Comparison of ENCODE assay signal across 3 cellular contexts in genomic region chr12:109944975-109945374, GRCh38.
TF ChIP-seq lines count a peak whose summit lies in the region.

No MANE protein-coding gene starts in this region.

TF ChIP-seq in SK-N-SH, 30 proteins besides CTCF, POLR2A, EP300 and RAD21 (continued from another document):
- TF ChIP-seq MXI1 (IDR thresholded peaks at IDR 0.05; ENCODE audit: low read depth, low read length), result peak; percentile 31; the same call in 1 of the 2 replicates

TF ChIP-seq in SK-N-SH treated with all-trans-retinoic acid at 6 μM for 48 hours, 23 proteins besides CTCF, POLR2A, EP300 and RAD21:
- TF ChIP-seq, protein P1, sequence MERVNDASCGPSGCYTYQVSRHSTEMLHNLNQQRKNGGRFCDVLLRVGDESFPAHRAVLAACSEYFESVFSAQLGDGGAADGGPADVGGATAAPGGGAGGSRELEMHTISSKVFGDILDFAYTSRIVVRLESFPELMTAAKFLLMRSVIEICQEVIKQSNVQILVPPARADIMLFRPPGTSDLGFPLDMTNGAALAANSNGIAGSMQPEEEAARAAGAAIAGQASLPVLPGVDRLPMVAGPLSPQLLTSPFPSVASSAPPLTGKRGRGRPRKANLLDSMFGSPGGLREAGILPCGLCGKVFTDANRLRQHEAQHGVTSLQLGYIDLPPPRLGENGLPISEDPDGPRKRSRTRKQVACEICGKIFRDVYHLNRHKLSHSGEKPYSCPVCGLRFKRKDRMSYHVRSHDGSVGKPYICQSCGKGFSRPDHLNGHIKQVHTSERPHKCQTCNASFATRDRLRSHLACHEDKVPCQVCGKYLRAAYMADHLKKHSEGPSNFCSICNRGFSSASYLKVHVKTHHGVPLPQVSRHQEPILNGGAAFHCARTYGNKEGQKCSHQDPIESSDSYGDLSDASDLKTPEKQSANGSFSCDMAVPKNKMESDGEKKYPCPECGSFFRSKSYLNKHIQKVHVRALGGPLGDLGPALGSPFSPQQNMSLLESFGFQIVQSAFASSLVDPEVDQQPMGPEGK (CRISPR knock-in tag; IDR thresholded peaks at IDR 0.05; ENCODE audit: borderline replicate concordance), result no peak
- TF ChIP-seq TCF4 (CRISPR knock-in tag; IDR thresholded peaks at IDR 0.05; ENCODE audit: borderline replicate concordance) (no peak), TSHZ2 (CRISPR knock-in tag; IDR thresholded peaks at IDR 0.05) (no peak), ZNF70 (CRISPR knock-in tag; IDR thresholded peaks at IDR 0.05) (no peak), CSDC2 (CRISPR knock-in tag; IDR thresholded peaks at IDR 0.05) (no peak), PPARA (CRISPR knock-in tag; IDR thresholded peaks at IDR 0.05; ENCODE audit: borderline replicate concordance) (no peak), ISL1 (CRISPR knock-in tag; IDR thresholded peaks at IDR 0.05) (no peak), POU6F1 (CRISPR knock-in tag; IDR thresholded peaks at IDR 0.05; ENCODE audit: borderline replicate concordance, low read depth) (no peak), ZFP30 (CRISPR knock-in tag; IDR thresholded peaks at IDR 0.05) (no peak), CSRNP3 (CRISPR knock-in tag; IDR thresholded peaks at IDR 0.05) (no peak)

TF ChIP-seq in liver, 16 proteins besides CTCF, POLR2A, EP300 and RAD21 (continued from another document):
- TF ChIP-seq, protein P2, sequence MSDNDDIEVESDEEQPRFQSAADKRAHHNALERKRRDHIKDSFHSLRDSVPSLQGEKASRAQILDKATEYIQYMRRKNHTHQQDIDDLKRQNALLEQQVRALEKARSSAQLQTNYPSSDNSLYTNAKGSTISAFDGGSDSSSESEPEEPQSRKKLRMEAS (IDR thresholded peaks at IDR 0.05), result peak; percentile 47
- no peak for TF ChIP-seq ZBTB33 (IDR thresholded peaks at IDR 0.05)
- peak in 1 of 2 donors; percentile 22 for TF ChIP-seq GABPA (IDR thresholded peaks at IDR 0.05 in 1 of 2, conservative IDR thresholded peaks at IDR 0.05 in 1 of 2)
- no peak for TF ChIP-seq TAF1 (conservative IDR thresholded peaks at IDR 0.05)
- TF ChIP-seq FOXA2 (IDR thresholded peaks at IDR 0.05), result no peak
- TF ChIP-seq YY1 (IDR thresholded peaks at IDR 0.05), result peak; percentile 25
- TF ChIP-seq ATF3 (IDR thresholded peaks at IDR 0.05), result no peak
- peak; percentile 7 to 33 for TF ChIP-seq RXRA (IDR thresholded peaks at IDR 0.05)
- TF ChIP-seq SP1 (IDR thresholded peaks at IDR 0.05), result peak; percentile 55
TF ChIP-seq in liver: peak in this region for 5.
